ENCODE assay signal across 11 cellular contexts in the genomic region with DNA sequence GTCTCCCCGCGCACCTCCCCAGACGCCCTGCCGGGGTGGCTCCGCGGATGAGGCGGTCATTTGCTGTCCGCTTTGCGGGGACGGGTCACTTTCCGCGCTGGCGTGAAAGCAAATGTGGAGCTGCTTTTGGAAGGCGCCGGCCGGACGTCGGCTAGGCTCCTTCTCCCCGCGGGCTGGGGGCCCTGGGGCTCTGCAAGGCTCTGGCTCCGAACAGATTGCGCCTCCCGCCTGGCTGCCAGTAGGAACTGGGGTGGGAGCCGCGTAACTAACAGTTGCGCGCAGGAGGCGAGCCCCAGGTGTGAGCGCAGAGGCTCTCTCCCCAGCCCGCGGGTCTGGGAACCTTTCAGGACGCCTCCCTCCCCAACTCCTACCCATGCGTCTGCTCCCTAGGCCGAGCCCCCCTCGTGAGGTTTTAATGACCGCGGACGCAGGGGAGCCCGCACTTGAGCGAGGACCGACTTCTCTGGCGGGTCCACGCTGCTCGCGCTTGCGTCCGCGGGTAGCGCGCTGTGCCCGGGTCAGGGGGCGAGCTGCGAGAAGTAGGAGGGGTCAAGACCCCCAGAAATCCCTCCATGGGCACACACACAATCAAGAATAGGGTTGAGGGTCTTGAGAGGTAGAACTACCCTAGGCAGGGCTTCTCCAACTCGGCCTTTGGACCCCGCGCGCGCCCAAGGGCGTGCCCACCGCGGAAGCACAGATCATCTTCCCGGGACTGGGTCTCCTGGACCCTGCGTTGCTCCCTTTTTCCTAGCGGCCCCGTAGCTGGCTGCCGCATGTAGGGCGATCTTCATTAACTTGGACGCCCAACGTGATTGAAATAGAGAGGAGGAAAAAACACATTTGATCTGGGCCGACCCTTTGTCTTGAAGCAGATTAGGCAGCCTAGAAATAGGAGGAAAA.
DNase-seq lines count a peak whose midpoint lies in the region; ATAC-seq and TF ChIP-seq lines count a peak whose summit lies in the region.
"Had no signal": no experiment of that assay in that cellular context is flagged by ENCODE, and none has a peak within 500 bp of the region (broad histone marks: within the 10 kb centered on the region; RNA-seq: fewer than 3 reads in every experiment).

No MANE protein-coding gene starts in this region.

- H2BK120ac ChIP-seq in IMR-90 (ENCODE audit: low read depth, low read length): peak overlapping the region; percentile 96

- H2AK9ac ChIP-seq in IMR-90 (replicated peaks; ENCODE audit: low read depth, low read length, poor library complexity): peak overlapping the region; percentile 91

- ATAC-seq in IMR-90 (ENCODE audit: low read depth) (peak; percentile 32), GM18520 (IDR thresholded peaks at IDR 0.05; ENCODE audit: unreplicated experiment) (no peak), HG03025 (IDR thresholded peaks at IDR 0.05; ENCODE audit: low FRiP score, unreplicated experiment) (no peak), GM21423 (IDR thresholded peaks at IDR 0.05; ENCODE audit: unreplicated experiment) (no peak)
- ATAC-seq: left colon had no signal

- H3K4me3 ChIP-seq in IMR-90 (ENCODE audit: insufficient read depth, low read depth, low read length): peak overlapping the region; percentile 43
- H3K4me3 ChIP-seq in epithelial cell of esophagus (ENCODE audit: low read length): peak overlapping the region; percentile 50
- H3K4me3 ChIP-seq in mucosa of rectum (ENCODE audit: low read length in 2 of 2): peak overlapping the region in 1 of 2 donors; percentile 9
- H3K4me3 ChIP-seq in transverse colon: peak overlapping the region; percentile 14 to 42 (median 30)

- H3K36me3 ChIP-seq in IMR-90 (ENCODE audit: control insufficient read depth, insufficient read depth, low read length) (no peaks in the 10 kb centered on the region), mucosa of rectum (ENCODE audit: control insufficient read depth in 2 of 2, insufficient read depth in 2 of 2, low read length in 2 of 2) (no peaks in the 10 kb centered on the region), transverse colon (no peaks in the 10 kb centered on the region)

- dilution Hi-C loops in IMR-90 (cut with HindIII; ENCODE audit: low sequenced_read_pairs, unreplicated experiment): no loop called here

- H3K23ac ChIP-seq in IMR-90 (ENCODE audit: low read depth, low read length): peak overlapping the region; percentile 99

- H2BK20ac ChIP-seq in IMR-90 (ENCODE audit: low read depth, low read length): peak overlapping the region; percentile 94

- peak overlapping the region; percentile 88 for H3K14ac ChIP-seq in IMR-90 (replicated peaks; ENCODE audit: low read depth, low read length)

- H3K27ac ChIP-seq in IMR-90 (ENCODE audit: insufficient read depth, low read length) (peak overlapping the region; percentile 90), mucosa of rectum (ENCODE audit: low read depth in 2 of 2, low read length in 2 of 2) (peak overlapping the region; percentile 67 to 78), transverse colon (peak overlapping the region; percentile 79 to 96 (median 90))
- H3K27ac ChIP-seq: HL-60 had no signal

- peak overlapping the region; percentile 93 for H2AFZ ChIP-seq in IMR-90 (replicated peaks; ENCODE audit: low read length, poor library complexity)

- no peak for TF ChIP-seq RAD21 in IMR-90 (IDR thresholded peaks at IDR 0.05; ENCODE audit: low read length)

- no peaks in the 10 kb centered on the region for H4K20me1 ChIP-seq in IMR-90 (ENCODE audit: insufficient read depth, low read length)

- CTCF ChIA-PET in IMR-90 (lab: Yijun Ruan, JAX): no interaction called here

- DNase-seq in IMR-90 (peak; percentile 63), epithelial cell of esophagus (ENCODE audit: low read depth) (peak; percentile 25), transverse colon (no peak)
- DNase-seq: central memory CD4-positive, alpha-beta T cell; left colon; NCI-H2029 had no signal

- H3K4me1 ChIP-seq in IMR-90 (ENCODE audit: control insufficient read depth, insufficient read depth, low read length): peaks cover 20% of the 10 kb centered on the region
- peaks cover 2 to 5% of the 10 kb centered on the region in 2 donors for H3K4me1 ChIP-seq in mucosa of rectum (ENCODE audit: control insufficient read depth in 2 of 2, insufficient read depth in 2 of 2, low read length in 2 of 2)
- peaks cover 0 to 11% (median 2%) of the 10 kb centered on the region in 4 donors for H3K4me1 ChIP-seq in transverse colon

- H3K18ac ChIP-seq in IMR-90 (ENCODE audit: low read depth, low read length): peak overlapping the region; percentile 93

- POLR2A ChIA-PET in IMR-90 (lab: Charles Lee; ENCODE audit: unreplicated experiment): interaction anchor here (0.8 to 1.5 kb wide), 2 partner anchors 147 to 655 kb away, joined by 3 read pairs; a partner anchor contains a TSS

- peak overlapping the region; percentile 78 for H2AK5ac ChIP-seq in IMR-90 (ENCODE audit: low read depth, low read length)

- peak overlapping the region; percentile 96 for H3K4me2 ChIP-seq in IMR-90 (ENCODE audit: low read depth, low read length)

- peak overlapping the region; percentile 89; the same call in 2 of the 3 replicates for H2BK15ac ChIP-seq in IMR-90 (ENCODE audit: low read depth, low read length)

- H3K9me1 ChIP-seq in IMR-90 (ENCODE audit: insufficient read depth, low read length): 0 out of 2 replicates have a peak, but pooled peaks cover 6% of the 10 kb centered on the region

- H3K27me3 ChIP-seq in IMR-90 (ENCODE audit: control insufficient read depth, insufficient read depth, low read length) (no peaks in the 10 kb centered on the region), mucosa of rectum (ENCODE audit: control insufficient read depth in 2 of 2, insufficient read depth in 2 of 2, low read length in 2 of 2) (peaks cover 36 to 71% of the 10 kb centered on the region in 2 donors), transverse colon (peaks cover 85% of the 10 kb centered on the region)

- TF ChIP-seq CTCF in IMR-90 (conservative IDR thresholded peaks at IDR 0.05; ENCODE audit: low read depth, low read length) (no peak), epithelial cell of esophagus (IDR thresholded peaks at IDR 0.05; ENCODE audit: insufficient read depth, low read depth, low read length, missing control alignments) (no peak), transverse colon (IDR thresholded peaks at IDR 0.05) (no peak)

- H3K56ac ChIP-seq in IMR-90 (ENCODE audit: extremely low read depth, insufficient read depth, low read length): peak overlapping the region; percentile 93

- peak overlapping the region; percentile 92 for H3K4ac ChIP-seq in IMR-90 (ENCODE audit: low read depth, low read length)

- WGBS in IMR-90 (ENCODE audit: extremely low coverage in 2 of 2, insufficient read length in 1 of 2), 2 experiments: 4% methylated on average over 21 of the region's 70 CpGs; no CpG with 5 or more reads in 1 of the 2 experiments
- WGBS in transverse colon (ENCODE audit: low coverage in 1 of 2), 2 donors: 0 to 21% methylated on average over 3 to 54 of the region's 70 CpGs

- peak overlapping the region; percentile 85 for H2BK5ac ChIP-seq in IMR-90 (ENCODE audit: low read depth, low read length, poor library complexity, severe bottlenecking)

- H3K9me3 ChIP-seq in IMR-90 (ENCODE audit: control insufficient read depth, insufficient read depth, low read length) (no peaks in the 10 kb centered on the region), mucosa of rectum (ENCODE audit: control insufficient read depth in 2 of 2, low read length in 2 of 2) (no peaks in the 10 kb centered on the region), transverse colon (no peaks in the 10 kb centered on the region)

- no TSS peak for BruUV-seq in IMR-90 (replicated peaks; lab: Mats Ljungman, UMichigan)

- in situ Hi-C loops in IMR-90 (cut with MboI; ENCODE audit: low sequenced_read_pairs) (loop anchor here (5.0 to 25.0 kb wide), 6 partner anchors 263 to 1456 kb away; no protein-coding TSS in a partner anchor), transverse colon (cut with MboI; ENCODE audit: low pct_ligation_motif_present in 1 of 4, low pct_unique_long_range_greater_than_20kb in 1 of 4, low sequenced_read_pairs in 3 of 4) (no loop called here)

- H3K9ac ChIP-seq in IMR-90 (ENCODE audit: low read depth, low read length): peak overlapping the region; percentile 88
- H3K9ac ChIP-seq in mucosa of rectum (ENCODE audit: low read depth in 1 of 2, low read length in 2 of 2): peak overlapping the region; percentile 26 to 38

- peak overlapping the region; percentile 86 for H4K5ac ChIP-seq in IMR-90 (ENCODE audit: low read depth, low read length)

- intact Hi-C loops in IMR-90 (cut with micrococcal nuclease): loop anchor here (1.0 to 5.0 kb wide), 3 partner anchors 211 to 1069 kb away; a partner anchor contains a TSS
- intact Hi-C loops in transverse colon (cut with DNase I; ENCODE audit: low total_unique reads): no loop called here

- TF ChIP-seq EP300 in transverse colon (IDR thresholded peaks at IDR 0.05; ENCODE audit: low read depth): no peak

- peak overlapping the region; percentile 98 for H4K91ac ChIP-seq in IMR-90 (ENCODE audit: insufficient read depth, low read depth, low read length)

- peak overlapping the region; percentile 90 to 95 for H4K8ac ChIP-seq in IMR-90 (ENCODE audit: low read depth in 2 of 2, low read length in 2 of 2)

- peaks cover 4 to 40% of the 10 kb centered on the region in 2 experiments; a peak in 3 of 4 replicates for H3K79me1 ChIP-seq in IMR-90 (ENCODE audit: low read depth in 1 of 2, low read length in 2 of 2)

- TF ChIP-seq POLR2A in IMR-90 (IDR thresholded peaks at IDR 0.05; ENCODE audit: low read depth, low read length) (peak; percentile 34; the same call in 1 of the 2 replicates), transverse colon (IDR thresholded peaks at IDR 0.05) (no peak)

TF ChIP-seq in IMR-90, 13 proteins besides CTCF, POLR2A, EP300 and RAD21:
- TF ChIP-seq MXI1 (IDR thresholded peaks at IDR 0.05; ENCODE audit: borderline replicate concordance, low read depth, low read length) (no peak), RFX5 (IDR thresholded peaks at IDR 0.05; ENCODE audit: low read depth, low read length) (no peak), BHLHE40 (IDR thresholded peaks at IDR 0.05; ENCODE audit: low read depth, low read length) (no peak), MAZ (IDR thresholded peaks at IDR 0.05; ENCODE audit: borderline replicate concordance, low read depth, low read length) (peak; percentile 38; the same call in 1 of the 2 replicates), FOS (IDR thresholded peaks at IDR 0.05; ENCODE audit: low read depth, low read length) (no peak)
- TF ChIP-seq, protein P1, sequence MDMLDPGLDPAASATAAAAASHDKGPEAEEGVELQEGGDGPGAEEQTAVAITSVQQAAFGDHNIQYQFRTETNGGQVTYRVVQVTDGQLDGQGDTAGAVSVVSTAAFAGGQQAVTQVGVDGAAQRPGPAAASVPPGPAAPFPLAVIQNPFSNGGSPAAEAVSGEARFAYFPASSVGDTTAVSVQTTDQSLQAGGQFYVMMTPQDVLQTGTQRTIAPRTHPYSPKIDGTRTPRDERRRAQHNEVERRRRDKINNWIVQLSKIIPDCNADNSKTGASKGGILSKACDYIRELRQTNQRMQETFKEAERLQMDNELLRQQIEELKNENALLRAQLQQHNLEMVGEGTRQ (IDR thresholded peaks at IDR 0.05; ENCODE audit: low read depth, low read length): no peak
